In the genomic region with DNA sequence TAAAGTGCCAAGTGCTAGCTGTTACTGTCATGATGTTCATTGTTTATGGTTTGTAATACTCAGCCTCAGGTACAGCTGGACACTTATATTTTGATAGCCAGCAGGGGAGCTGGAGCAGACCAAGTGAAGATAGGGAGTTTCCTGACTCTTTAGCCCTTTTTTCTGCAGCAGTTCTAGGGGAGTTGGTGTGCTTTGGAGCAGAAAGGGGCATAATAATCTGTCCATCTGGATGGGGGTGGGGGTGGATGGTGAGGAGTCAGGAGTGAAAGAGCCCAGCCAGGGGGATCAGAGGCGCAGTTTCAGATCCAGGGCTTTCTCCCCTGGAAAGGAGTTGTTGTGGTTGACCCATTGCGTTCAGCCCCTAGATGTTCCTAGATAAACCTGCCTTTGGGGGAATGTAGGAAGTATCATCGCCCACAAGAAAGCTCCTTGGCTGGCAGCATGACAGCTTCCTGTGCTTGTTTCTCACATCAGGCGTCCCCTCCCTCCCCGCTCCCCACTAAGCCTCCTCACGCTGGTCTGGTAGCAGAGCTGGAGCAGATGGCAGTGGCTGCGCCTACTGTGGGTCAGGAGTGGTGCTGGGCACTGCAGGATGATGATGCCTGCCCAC, we compare ENCODE assay signal across 1 cellular context.
TF ChIP-seq lines count a peak whose summit lies in the region.

No MANE protein-coding gene starts in this region.

TF ChIP-seq in HEK293, 187 proteins besides CTCF, POLR2A, EP300 and RAD21 (continued from another document):
- TF ChIP-seq, protein P1, sequence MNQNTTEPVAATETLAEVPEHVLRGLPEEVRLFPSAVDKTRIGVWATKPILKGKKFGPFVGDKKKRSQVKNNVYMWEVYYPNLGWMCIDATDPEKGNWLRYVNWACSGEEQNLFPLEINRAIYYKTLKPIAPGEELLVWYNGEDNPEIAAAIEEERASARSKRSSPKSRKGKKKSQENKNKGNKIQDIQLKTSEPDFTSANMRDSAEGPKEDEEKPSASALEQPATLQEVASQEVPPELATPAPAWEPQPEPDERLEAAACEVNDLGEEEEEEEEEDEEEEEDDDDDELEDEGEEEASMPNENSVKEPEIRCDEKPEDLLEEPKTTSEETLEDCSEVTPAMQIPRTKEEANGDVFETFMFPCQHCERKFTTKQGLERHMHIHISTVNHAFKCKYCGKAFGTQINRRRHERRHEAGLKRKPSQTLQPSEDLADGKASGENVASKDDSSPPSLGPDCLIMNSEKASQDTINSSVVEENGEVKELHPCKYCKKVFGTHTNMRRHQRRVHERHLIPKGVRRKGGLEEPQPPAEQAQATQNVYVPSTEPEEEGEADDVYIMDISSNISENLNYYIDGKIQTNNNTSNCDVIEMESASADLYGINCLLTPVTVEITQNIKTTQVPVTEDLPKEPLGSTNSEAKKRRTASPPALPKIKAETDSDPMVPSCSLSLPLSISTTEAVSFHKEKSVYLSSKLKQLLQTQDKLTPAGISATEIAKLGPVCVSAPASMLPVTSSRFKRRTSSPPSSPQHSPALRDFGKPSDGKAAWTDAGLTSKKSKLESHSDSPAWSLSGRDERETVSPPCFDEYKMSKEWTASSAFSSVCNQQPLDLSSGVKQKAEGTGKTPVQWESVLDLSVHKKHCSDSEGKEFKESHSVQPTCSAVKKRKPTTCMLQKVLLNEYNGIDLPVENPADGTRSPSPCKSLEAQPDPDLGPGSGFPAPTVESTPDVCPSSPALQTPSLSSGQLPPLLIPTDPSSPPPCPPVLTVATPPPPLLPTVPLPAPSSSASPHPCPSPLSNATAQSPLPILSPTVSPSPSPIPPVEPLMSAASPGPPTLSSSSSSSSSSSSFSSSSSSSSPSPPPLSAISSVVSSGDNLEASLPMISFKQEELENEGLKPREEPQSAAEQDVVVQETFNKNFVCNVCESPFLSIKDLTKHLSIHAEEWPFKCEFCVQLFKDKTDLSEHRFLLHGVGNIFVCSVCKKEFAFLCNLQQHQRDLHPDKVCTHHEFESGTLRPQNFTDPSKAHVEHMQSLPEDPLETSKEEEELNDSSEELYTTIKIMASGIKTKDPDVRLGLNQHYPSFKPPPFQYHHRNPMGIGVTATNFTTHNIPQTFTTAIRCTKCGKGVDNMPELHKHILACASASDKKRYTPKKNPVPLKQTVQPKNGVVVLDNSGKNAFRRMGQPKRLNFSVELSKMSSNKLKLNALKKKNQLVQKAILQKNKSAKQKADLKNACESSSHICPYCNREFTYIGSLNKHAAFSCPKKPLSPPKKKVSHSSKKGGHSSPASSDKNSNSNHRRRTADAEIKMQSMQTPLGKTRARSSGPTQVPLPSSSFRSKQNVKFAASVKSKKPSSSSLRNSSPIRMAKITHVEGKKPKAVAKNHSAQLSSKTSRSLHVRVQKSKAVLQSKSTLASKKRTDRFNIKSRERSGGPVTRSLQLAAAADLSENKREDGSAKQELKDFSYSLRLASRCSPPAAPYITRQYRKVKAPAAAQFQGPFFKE (tag by site-specific recombination; IDR thresholded peaks at IDR 0.05; ENCODE audit: borderline replicate concordance), result no peak
- no peak for TF ChIP-seq ZNF292 (tag by site-specific recombination; IDR thresholded peaks at IDR 0.05; ENCODE audit: borderline replicate concordance, low read depth)
TF ChIP-seq in HEK293: peak in this region for 7.
